Comparison of ENCODE assay signal across 18 cellular contexts in genomic region chr1:116116040-116116439, GRCh38. TPM values are rescaled to one million over a fixed set of nuclear protein-coding genes. Genes with fewer than 3 reads are reported as not detected.
A peak's percentile ranks its signal among the peaks of the same experiment; 100 is the strongest.
DNase-seq lines count a peak whose midpoint lies in the region; ATAC-seq, FAIRE-seq and TF ChIP-seq lines count a peak whose summit lies in the region.
"Had no signal": no experiment of that assay in that cellular context is flagged by ENCODE, and none has a peak within 500 bp of the region (broad histone marks: within the 10 kb centered on the region; RNA-seq: fewer than 3 reads in every experiment).

No MANE protein-coding gene starts in this region.

- no peaks in the 10 kb centered on the region for H3K27me3 Mint-ChIP-seq in chondrocyte (ENCODE audit: low read depth)
- peaks cover 7% of the 10 kb centered on the region for H3K27me3 Mint-ChIP-seq in activated T-cell treated with anti-CD3 and anti-CD28 coated beads, Interleukin-2, amount 50 U/mL, for 4 hours (ENCODE audit: low read depth)

- H3K79me1 ChIP-seq in mesenchymal stem cell (replicated peaks; ENCODE audit: low read length, poor library complexity, severe bottlenecking), result no peaks in the 10 kb centered on the region

- H2AFZ ChIP-seq in mesenchymal stem cell (ENCODE audit: low read depth, low read length), result no peak overlapping the region
- H2AFZ ChIP-seq: GM23338 had no signal

- peaks cover 13% of the 10 kb centered on the region for H3K4me1 Mint-ChIP-seq in chondrocyte (ENCODE audit: low read depth)
- no peaks in the 10 kb centered on the region for H3K4me1 Mint-ChIP-seq in activated T-cell treated with anti-CD3 and anti-CD28 coated beads, Interleukin-2, amount 50 U/mL, for 4 hours (ENCODE audit: low read depth)

- H3K4me3 ChIP-seq in mesenchymal stem cell (ENCODE audit: insufficient read depth in 1 of 2, low read depth in 1 of 2, low read length in 2 of 2) (no peak overlapping the region), MG63 (no peak overlapping the region), HAP-1 (no peak overlapping the region)
- H3K4me3 ChIP-seq: GM23338 had no signal

- H4K8ac ChIP-seq in mesenchymal stem cell (ENCODE audit: low read length), result no peak overlapping the region

- H4K91ac ChIP-seq in mesenchymal stem cell (ENCODE audit: low read length), result peak overlapping the region; percentile 21

- H3K4me3 Mint-ChIP-seq in chondrocyte (ENCODE audit: unreplicated experiment), result no peak overlapping the region
- H3K4me3 Mint-ChIP-seq in activated T-cell treated with anti-CD3 and anti-CD28 coated beads, Interleukin-2, amount 50 U/mL, for 4 hours, result no peak overlapping the region
- H3K4me3 Mint-ChIP-seq: CD4-positive, alpha-beta T cell; GM23338 had no signal

- in situ Hi-C loops in HAP-1 (cut with MboI; ENCODE audit: low sequenced_read_pairs), result no loop called here

- peaks cover 3% of the 10 kb centered on the region for H3K36me3 Mint-ChIP-seq in chondrocyte (ENCODE audit: low read depth)
- H3K36me3 Mint-ChIP-seq in activated T-cell treated with anti-CD3 and anti-CD28 coated beads, Interleukin-2, amount 50 U/mL, for 4 hours (ENCODE audit: insufficient read depth), result no peaks in the 10 kb centered on the region

- no peaks in the 10 kb centered on the region for H3K9me3 Mint-ChIP-seq in chondrocyte (ENCODE audit: low read depth)
- no peaks in the 10 kb centered on the region for H3K9me3 Mint-ChIP-seq in activated T-cell treated with anti-CD3 and anti-CD28 coated beads, Interleukin-2, amount 50 U/mL, for 4 hours
- H3K9me3 Mint-ChIP-seq: CD4-positive, alpha-beta T cell; GM23338 had no signal

- no peaks in the 10 kb centered on the region for H3K36me3 ChIP-seq in mesenchymal stem cell (ENCODE audit: control insufficient read depth in 1 of 2, insufficient read depth in 2 of 2, low read depth in 1 of 2, low read length in 2 of 2)
- H3K36me3 ChIP-seq in MG63, result no peaks in the 10 kb centered on the region
- no peaks in the 10 kb centered on the region for H3K36me3 ChIP-seq in HAP-1 (replicated peaks)
- H3K36me3 ChIP-seq: BE2C had no signal

- H2BK12ac ChIP-seq in mesenchymal stem cell (ENCODE audit: low read length in 2 of 2), result no peak overlapping the region

- no peak for ATAC-seq in activated T-cell treated with anti-CD3 and anti-CD28 coated beads, Interleukin-2, amount 50 U/mL, for 4 hours
- ATAC-seq: GM23338, Panc1 had no signal

- no peak overlapping the region for H3K4ac ChIP-seq in mesenchymal stem cell (ENCODE audit: low read depth in 1 of 2, low read length in 2 of 2)

- no peak overlapping the region for H3K9ac ChIP-seq in mesenchymal stem cell (ENCODE audit: low read length)

- FAIRE-seq in RCC 7860 (lab: Jason Lieb, UNC), result no peak

- H3K27ac ChIP-seq in mesenchymal stem cell (ENCODE audit: low read length, poor library complexity, severe bottlenecking), result peak overlapping the region; percentile 20

- H2BK5ac ChIP-seq in mesenchymal stem cell (ENCODE audit: low read depth, low read length, poor library complexity, severe bottlenecking), result no peak overlapping the region

- DNase-seq in RCC 7860 (ENCODE audit: low spot score), result peak; percentile 19
- DNase-seq in chondrocyte (ENCODE audit: low spot score), result no peak
- no peak for DNase-seq in mesenchymal stem cell
- no peak for DNase-seq in inferior parietal cortex (ENCODE audit: extremely low spot score)
- no peak for DNase-seq in MG63
- no peak for DNase-seq in activated T-cell treated with anti-CD3 and anti-CD28 coated beads, Interleukin-2, amount 50 U/mL, for 4 hours
- no peak for DNase-seq in HAP-1 (ENCODE audit: low spot score in 2 of 2)
- DNase-seq: BE2C; CD4-positive, alpha-beta T cell; NCI-H1092; NCI-H1694 treated with DMSO at 0.1 percent for 48 hours; NCI-H2107; NCI-H2227 treated with DMSO at 0.1 percent for 48 hours; NCI-H524; Right ventricle myocardium superior had no signal

- no peak for TF ChIP-seq CTCF in chondrocyte (IDR thresholded peaks at IDR 0.05)

- H3K23ac ChIP-seq in mesenchymal stem cell (ENCODE audit: low read length in 2 of 2), result no peak overlapping the region

- H3K18ac ChIP-seq in mesenchymal stem cell (ENCODE audit: low read depth in 1 of 2, low read length in 2 of 2), result no peak overlapping the region

- H3K4me2 ChIP-seq in mesenchymal stem cell (ENCODE audit: low read length, poor library complexity, severe bottlenecking), result no peak overlapping the region
- H3K4me2 ChIP-seq: GM23338 had no signal

- H3K27ac Mint-ChIP-seq in chondrocyte (ENCODE audit: unreplicated experiment), result peak overlapping the region; percentile 60
- H3K27ac Mint-ChIP-seq: CD4-positive, alpha-beta T cell; GM23338 had no signal

- H3K9me3 ChIP-seq in mesenchymal stem cell (ENCODE audit: control insufficient read depth, low read length), result no peaks in the 10 kb centered on the region
- H3K9me3 ChIP-seq in MG63, result no peaks in the 10 kb centered on the region
- no peaks in the 10 kb centered on the region for H3K9me3 ChIP-seq in HAP-1
- H3K9me3 ChIP-seq: BE2C had no signal

- H2AK5ac ChIP-seq in mesenchymal stem cell (ENCODE audit: low read length, severe bottlenecking), result peak overlapping the region; percentile 57

- H3K27me3 ChIP-seq in mesenchymal stem cell (ENCODE audit: control insufficient read depth in 1 of 2, insufficient read depth in 1 of 2, low read length in 2 of 2), result no peaks in the 10 kb centered on the region
- H3K27me3 ChIP-seq in MG63, result no peaks in the 10 kb centered on the region
- H3K27me3 ChIP-seq in HAP-1 (ENCODE audit: low read depth), result no peaks in the 10 kb centered on the region
- H3K27me3 ChIP-seq: BE2C had no signal

- peaks cover 20% of the 10 kb centered on the region for H3K4me1 ChIP-seq in mesenchymal stem cell (ENCODE audit: control insufficient read depth, insufficient read depth, low read depth, low read length)
- H3K4me1 ChIP-seq in HAP-1, result no peaks in the 10 kb centered on the region
- H3K4me1 ChIP-seq: BE2C had no signal

- H2BK15ac ChIP-seq in mesenchymal stem cell (ENCODE audit: low read depth, poor library complexity, severe bottlenecking), result no peak overlapping the region

- WGBS in mesenchymal stem cell, result 87% methylated on average over 2 of the region's 2 CpGs

- no peak overlapping the region for H3K14ac ChIP-seq in mesenchymal stem cell (ENCODE audit: low read length in 2 of 2)

- H2BK120ac ChIP-seq in mesenchymal stem cell (ENCODE audit: low read depth, low read length), result no peak overlapping the region

RNA-seq across cellular contexts. Expression of gene MAB21L3, which starts 4.8 kb away (rescaled TPM):
- total RNA-seq in chondrocyte, result 0.20 to 0.21 TPM in 2 of 3 replicates, not detected in the other
- not detected for polyA plus RNA-seq in mesenchymal stem cell (2013, experiment 1 of 2)
- polyA plus RNA-seq in mesenchymal stem cell (2013, experiment 2 of 2), result 0.01 TPM
- 1.3 TPM in 1 of 2 replicates, not detected in the other for total RNA-seq in MG63 (2014; rRNA removed; shearing (Covaris generic); ENCODE audit: low replicate concordance)
- not detected for total RNA-seq in activated T-cell treated with anti-CD3 and anti-CD28 coated beads, Interleukin-2, amount 50 U/mL, for 4 hours
- total RNA-seq: CD4-positive, alpha-beta T cell; GM23338; Right ventricle myocardium superior had no signal
- polyA plus RNA-seq: AG04450, GM23338 had no signal
